34 cellular contexts compared by ENCODE assay signal in genomic region chr20:34965051-34965450, GRCh38. TPM values are rescaled to one million over a fixed set of nuclear protein-coding genes. Genes with fewer than 3 reads are reported as not detected.
"Had no signal": no experiment of that assay in that cellular context is flagged by ENCODE, and none has a peak within 500 bp of the region (broad histone marks: within the 10 kb centered on the region; RNA-seq: fewer than 3 reads in every experiment).

No MANE protein-coding gene starts in this region.

- H3K36me3 ChIP-seq: adrenal gland, esophagus squamous epithelium had no signal

- DNase-seq: activated CD4-positive, alpha-beta memory T cell treated with anti-CD3 and anti-CD28 coated beads for 36 hours; activated CD4-positive, alpha-beta T cell treated with anti-CD3 and anti-CD28 coated beads for 36 hours; activated CD4-positive, alpha-beta T cell treated with anti-CD3 and anti-CD28 coated beads, Interleukin-2, amount 10 ng/mL, durations not matched to agents 24 days and 14 days; activated CD4-positive, CD25-positive, alpha-beta regulatory T cell; activated CD4-positive, CD25-positive, alpha-beta regulatory T cell treated with anti-CD3 and anti-CD28 coated beads, Interleukin-2, amount 50 U/mL, for 72 hours; activated CD8-positive, alpha-beta memory T cell treated with anti-CD3 and anti-CD28 coated beads, Interleukin-2, amount 10 ng/mL, durations not matched to agents 7 days and 5 days; activated CD8-positive, alpha-beta memory T cell treated with anti-CD3 and anti-CD28 coated beads, Interleukin-2, amount 50 U/mL, for 4 hours; activated CD8-positive, alpha-beta T cell treated with anti-CD3 and anti-CD28 coated beads, Interleukin-2, amount 10 ng/mL, durations not matched to agents 7 days and 5 days; activated effector memory CD4-positive, alpha-beta T cell treated with anti-CD3 and anti-CD28 coated beads, Interleukin-2, amount 50 U/mL, for 16 hours; activated naive CD4-positive, alpha-beta T cell treated with anti-CD3 and anti-CD28 coated beads for 36 hours; activated naive CD8-positive, alpha-beta T cell treated with anti-CD3 and anti-CD28 coated beads for 36 hours; activated naive CD8-positive, alpha-beta T cell treated with anti-CD3 and anti-CD28 coated beads, Interleukin-2, amount 50 U/mL, for 24 hours; activated T-cell treated with anti-CD3 and anti-CD28 coated beads, Interleukin-2, amount 50 U/mL, for 1 hour; activated T-cell treated with anti-CD3 and anti-CD28 coated beads, Interleukin-2, amount 50 U/mL, for 48 hours; adrenal gland; amygdala; body of pancreas; caudate nucleus; cortex of kidney; dermis blood vessel endothelial cell; effector CD4-positive, alpha-beta T cell; effector memory CD8-positive, alpha-beta T cell; esophagus squamous epithelium; head of caudate nucleus; T-helper 2 cell had no signal

- H3K4me3 Mint-ChIP-seq: activated CD4-positive, alpha-beta memory T cell treated with anti-CD3 and anti-CD28 coated beads for 36 hours; activated CD4-positive, alpha-beta T cell treated with anti-CD3 and anti-CD28 coated beads for 36 hours; activated CD4-positive, alpha-beta T cell treated with anti-CD3 and anti-CD28 coated beads, Interleukin-2, amount 10 ng/mL, durations not matched to agents 24 days and 14 days; activated CD8-positive, alpha-beta memory T cell treated with anti-CD3 and anti-CD28 coated beads, Interleukin-2, amount 10 ng/mL, durations not matched to agents 7 days and 5 days; activated CD8-positive, alpha-beta T cell treated with anti-CD3 and anti-CD28 coated beads, Interleukin-2, amount 10 ng/mL, durations not matched to agents 7 days and 5 days; activated naive CD4-positive, alpha-beta T cell treated with anti-CD3 and anti-CD28 coated beads for 36 hours; activated naive CD4-positive, alpha-beta T cell treated with anti-CD3 and anti-CD28 coated beads, Interleukin-2, amount 50 U/mL, for 24 hours; activated naive CD8-positive, alpha-beta T cell treated with anti-CD3 and anti-CD28 coated beads for 36 hours; activated naive CD8-positive, alpha-beta T cell treated with anti-CD3 and anti-CD28 coated beads, Interleukin-2, amount 50 U/mL, for 24 hours; activated T-helper 1 cell treated with anti-CD3 and anti-CD28 coated beads, Interleukin-12 subunit alpha, Interleukin-12 subunit beta, Interleukin-2, Interleukin-4 antibody, amounts not matched to agents 30 ng/mL and 10 ng/mL and 1 ng/mL, durations not matched to agents 14 hours and 24 hours and 36 hours; effector memory CD8-positive, alpha-beta T cell had no signal

- FAIRE-seq: colon, endometrium, endothelial cell of umbilical vein, frontal cortex had no signal

- H3K27ac Mint-ChIP-seq: activated CD4-positive, alpha-beta memory T cell treated with anti-CD3 and anti-CD28 coated beads for 36 hours; activated CD4-positive, alpha-beta T cell treated with anti-CD3 and anti-CD28 coated beads for 36 hours; activated CD4-positive, alpha-beta T cell treated with anti-CD3 and anti-CD28 coated beads, Interleukin-2, amount 10 ng/mL, durations not matched to agents 24 days and 14 days; activated CD8-positive, alpha-beta memory T cell treated with anti-CD3 and anti-CD28 coated beads, Interleukin-2, amount 10 ng/mL, durations not matched to agents 7 days and 5 days; activated CD8-positive, alpha-beta T cell treated with anti-CD3 and anti-CD28 coated beads, Interleukin-2, amount 10 ng/mL, durations not matched to agents 7 days and 5 days; activated naive CD4-positive, alpha-beta T cell treated with anti-CD3 and anti-CD28 coated beads, Interleukin-2, amount 50 U/mL, for 24 hours; activated naive CD8-positive, alpha-beta T cell treated with anti-CD3 and anti-CD28 coated beads for 36 hours; activated naive CD8-positive, alpha-beta T cell treated with anti-CD3 and anti-CD28 coated beads, Interleukin-2, amount 50 U/mL, for 24 hours; activated T-helper 1 cell treated with anti-CD3 and anti-CD28 coated beads, Interleukin-12 subunit alpha, Interleukin-12 subunit beta, Interleukin-2, Interleukin-4 antibody, amounts not matched to agents 30 ng/mL and 10 ng/mL and 1 ng/mL, durations not matched to agents 14 hours and 24 hours and 36 hours; activated T-helper 2 cell treated with anti-CD3 and anti-CD28 coated beads, Interferon-gamma antibody, Interleukin-2, Interleukin-4, amounts not matched to agents 10 μg/mL and 5 μg/mL and 100 μg/mL, durations not matched to agents 14 hours and 24 hours and 36 hours; effector memory CD8-positive, alpha-beta T cell had no signal

- H3K27me3 ChIP-seq: adrenal gland, body of pancreas, esophagus squamous epithelium had no signal

- H3K36me3 Mint-ChIP-seq: activated CD4-positive, alpha-beta memory T cell treated with anti-CD3 and anti-CD28 coated beads for 36 hours; activated CD8-positive, alpha-beta memory T cell treated with anti-CD3 and anti-CD28 coated beads, Interleukin-2, amount 10 ng/mL, durations not matched to agents 7 days and 5 days; activated naive CD4-positive, alpha-beta T cell treated with anti-CD3 and anti-CD28 coated beads, Interleukin-2, amount 50 U/mL, for 24 hours; activated naive CD8-positive, alpha-beta T cell treated with anti-CD3 and anti-CD28 coated beads for 36 hours had no signal

- H3K27ac ChIP-seq: adrenal gland, body of pancreas, epithelial cell of prostate, esophagus squamous epithelium had no signal

- H3K27me3 Mint-ChIP-seq: activated CD4-positive, alpha-beta memory T cell treated with anti-CD3 and anti-CD28 coated beads for 36 hours; activated CD4-positive, alpha-beta T cell treated with anti-CD3 and anti-CD28 coated beads for 36 hours; activated CD8-positive, alpha-beta memory T cell treated with anti-CD3 and anti-CD28 coated beads, Interleukin-2, amount 10 ng/mL, durations not matched to agents 7 days and 5 days; activated naive CD4-positive, alpha-beta T cell treated with anti-CD3 and anti-CD28 coated beads, Interleukin-2, amount 50 U/mL, for 24 hours; activated naive CD8-positive, alpha-beta T cell treated with anti-CD3 and anti-CD28 coated beads for 36 hours; activated naive CD8-positive, alpha-beta T cell treated with anti-CD3 and anti-CD28 coated beads, Interleukin-2, amount 50 U/mL, for 24 hours had no signal

- H3K4me1 Mint-ChIP-seq: activated naive CD8-positive, alpha-beta T cell treated with anti-CD3 and anti-CD28 coated beads, Interleukin-2, amount 50 U/mL, for 24 hours had no signal

- H3K9me3 ChIP-seq: adrenal gland, body of pancreas, esophagus squamous epithelium had no signal

- H3K4me3 ChIP-seq: adrenal gland, body of pancreas, esophagus squamous epithelium had no signal

- H3K9me3 Mint-ChIP-seq: activated CD4-positive, alpha-beta memory T cell treated with anti-CD3 and anti-CD28 coated beads for 36 hours; activated CD4-positive, alpha-beta T cell treated with anti-CD3 and anti-CD28 coated beads, Interleukin-2, amount 10 ng/mL, durations not matched to agents 24 days and 14 days; activated naive CD4-positive, alpha-beta T cell treated with anti-CD3 and anti-CD28 coated beads for 36 hours; activated naive CD4-positive, alpha-beta T cell treated with anti-CD3 and anti-CD28 coated beads, Interleukin-2, amount 50 U/mL, for 24 hours; activated naive CD8-positive, alpha-beta T cell treated with anti-CD3 and anti-CD28 coated beads for 36 hours; activated naive CD8-positive, alpha-beta T cell treated with anti-CD3 and anti-CD28 coated beads, Interleukin-2, amount 50 U/mL, for 24 hours; activated T-helper 1 cell treated with anti-CD3 and anti-CD28 coated beads, Interleukin-12 subunit alpha, Interleukin-12 subunit beta, Interleukin-2, Interleukin-4 antibody, amounts not matched to agents 30 ng/mL and 10 ng/mL and 1 ng/mL, durations not matched to agents 14 hours and 24 hours and 36 hours; activated T-helper 2 cell treated with anti-CD3 and anti-CD28 coated beads, Interferon-gamma antibody, Interleukin-2, Interleukin-4, amounts not matched to agents 10 μg/mL and 5 μg/mL and 100 μg/mL, durations not matched to agents 14 hours and 24 hours and 36 hours; effector memory CD8-positive, alpha-beta T cell had no signal

- H3K4me1 ChIP-seq: adrenal gland, body of pancreas, esophagus squamous epithelium had no signal

- ATAC-seq: activated CD4-positive, alpha-beta T cell treated with anti-CD3 and anti-CD28 coated beads for 36 hours; activated CD8-positive, alpha-beta memory T cell treated with anti-CD3 and anti-CD28 coated beads, Interleukin-2, amount 10 ng/mL, durations not matched to agents 7 days and 5 days; activated CD8-positive, alpha-beta T cell treated with anti-CD3 and anti-CD28 coated beads, Interleukin-2, amount 10 ng/mL, durations not matched to agents 7 days and 5 days; activated naive CD8-positive, alpha-beta T cell treated with anti-CD3 and anti-CD28 coated beads, Interleukin-2, amount 50 U/mL, for 24 hours; body of pancreas; effector memory CD8-positive, alpha-beta T cell had no signal

RNA-seq across cellular contexts. Expression of gene MYH7B, which starts 9.4 kb away (rescaled TPM):
- total RNA-seq: endothelial cell of umbilical vein, fibroblast of villous mesenchyme, frontal cortex had no signal
